In genomic region chr18:79217979-79218604, GRCh38 we compare ENCODE assay signal across 1 cellular context.
TF ChIP-seq lines count a peak whose summit lies in the region.

No MANE protein-coding gene starts in this region.

TF ChIP-seq in K562, 482 proteins besides CTCF, POLR2A, EP300 and RAD21 (continued from another document):
- peak; percentile 74 for TF ChIP-seq MAFG (tag; conservative IDR thresholded peaks at IDR 0.05)
- peak; percentile 22; the same call in 1 of the 2 replicates for TF ChIP-seq ATF3 (IDR thresholded peaks at IDR 0.05)
- no peak for TF ChIP-seq ATF3 (CRISPR knock-in tag; conservative IDR thresholded peaks at IDR 0.05)
- no peak for TF ChIP-seq ZNF311 (CRISPR knock-in tag; IDR thresholded peaks at IDR 0.05)
- no peak for TF ChIP-seq TAF7 (tag; IDR thresholded peaks at IDR 0.05)
- TF ChIP-seq JUND (IDR thresholded peaks at IDR 0.05; ENCODE audit: borderline replicate concordance, low read depth, low read length): peak; percentile 66; the same call in 1 of the 2 replicates
- peak; percentile 62; the same call in 2 of the 3 replicates for TF ChIP-seq JUND (tag; IDR thresholded peaks at IDR 0.05; ENCODE audit: borderline replicate concordance, low read depth, low read length)
- no peak for TF ChIP-seq NCOA1 (IDR thresholded peaks at IDR 0.05; ENCODE audit: low read depth)
- TF ChIP-seq FOXK1 (CRISPR knock-in tag; IDR thresholded peaks at IDR 0.05; ENCODE audit: borderline replicate concordance): no peak
- no peak for TF ChIP-seq RBBP5 (IDR thresholded peaks at IDR 0.05; ENCODE audit: borderline replicate concordance, insufficient read depth, low read length, poor library complexity, severe bottlenecking)
- TF ChIP-seq MAFF (IDR thresholded peaks at IDR 0.05; ENCODE audit: low read length): peak; percentile 45; the same call in 1 of the 2 replicates
